10 cellular contexts compared by ENCODE assay signal in the genomic region with DNA sequence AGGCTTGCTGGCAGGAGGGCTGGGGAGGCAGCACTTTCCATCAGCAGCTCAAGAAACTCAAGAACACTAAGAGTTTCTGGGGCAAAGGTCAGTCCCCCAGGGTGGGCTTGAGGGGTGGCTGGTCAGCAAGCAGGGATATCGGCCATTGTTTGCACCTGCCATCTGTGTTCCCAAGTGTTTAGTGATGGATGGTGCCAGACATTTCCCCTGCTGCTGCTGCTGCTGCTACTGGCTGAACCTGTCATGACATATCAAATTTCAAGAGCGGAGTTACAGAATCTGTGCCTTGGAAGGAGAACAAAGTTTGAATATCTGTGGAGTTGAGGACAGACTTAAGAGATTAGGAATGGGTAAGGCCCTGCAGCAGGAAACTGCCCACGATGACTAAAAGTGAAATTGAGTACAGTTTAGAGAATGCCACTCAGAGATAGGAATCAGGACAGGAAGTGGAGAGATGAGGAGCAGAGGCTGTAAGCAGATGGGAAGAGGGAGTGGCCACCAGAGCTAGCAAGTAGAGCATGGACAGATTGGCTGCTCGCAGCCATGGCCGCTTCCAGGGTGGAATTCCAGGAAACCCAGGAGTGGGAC. TPM values are rescaled to one million over a fixed set of nuclear protein-coding genes. Genes with fewer than 3 reads are reported as not detected.
DNase-seq lines count a peak whose midpoint lies in the region; ATAC-seq and TF ChIP-seq lines count a peak whose summit lies in the region.
"Had no signal": no experiment of that assay in that cellular context is flagged by ENCODE, and none has a peak within 500 bp of the region (broad histone marks: within the 10 kb centered on the region; RNA-seq: fewer than 3 reads in every experiment).

No MANE protein-coding gene starts in this region.

- ATAC-seq in gastrocnemius medialis (peak; percentile 69 to 81), HG03108 (IDR thresholded peaks at IDR 0.05; ENCODE audit: unreplicated experiment) (no peak)

- TF ChIP-seq CTCF in gastrocnemius medialis (IDR thresholded peaks at IDR 0.05 in 4 of 5, conservative IDR thresholded peaks at IDR 0.05 in 1 of 5): no peak

- intact Hi-C loops in gastrocnemius medialis (cut with DNase I; ENCODE audit: low total_unique reads): no loop called here

- H3K9me3 ChIP-seq in gastrocnemius medialis: no peaks in the 10 kb centered on the region
- H3K9me3 ChIP-seq: A549 had no signal

- no peak overlapping the region for H3K4me3 ChIP-seq in gastrocnemius medialis
- H3K4me3 ChIP-seq: A549 had no signal

- no peaks in the 10 kb centered on the region for H3K4me1 ChIP-seq in gastrocnemius medialis
- H3K4me1 ChIP-seq: A549 had no signal

- no peaks in the 10 kb centered on the region for H3K36me3 ChIP-seq in gastrocnemius medialis

- no peak overlapping the region for H3K27ac ChIP-seq in gastrocnemius medialis
- H3K27ac ChIP-seq: A549 had no signal

- DNase-seq in NCI-H1092 treated with DMSO at 0.1 percent for 48 hours (lab: John Stamatoyannopoulos, UW): peak; percentile 43
- DNase-seq in NCI-H1092 (lab: John Stamatoyannopoulos, UW): no peak
- peak; percentile 53 to 82 for DNase-seq in NCI-H524 (lab: John Stamatoyannopoulos, UW)
- peak; percentile 3 for DNase-seq in dermis blood vessel endothelial cell
- no peak for DNase-seq in gastrocnemius medialis
- no peak for DNase-seq in SIG-M5 treated with dmso at 0.1 percent for 504 hours (lab: John Stamatoyannopoulos, UW; ENCODE audit: unreplicated experiment)
- no peak for DNase-seq in nucleus accumbens (lab: John Stamatoyannopoulos, UW)
- DNase-seq: NCI-H2227 treated with DMSO at 0.1 percent for 48 hours had no signal

- in situ Hi-C loops in gastrocnemius medialis (cut with MboI; ENCODE audit: low sequenced_read_pairs in 4 of 4): no loop called here

- TF ChIP-seq POLR2A in gastrocnemius medialis (IDR thresholded peaks at IDR 0.05): no peak

- H3K27me3 ChIP-seq in gastrocnemius medialis: no peaks in the 10 kb centered on the region

RNA-seq across cellular contexts. Expression of gene PPP1R3C, which starts 39.2 kb away (rescaled TPM):
- 0.51 TPM in 2 replicates for total RNA-seq in dermis blood vessel endothelial cell
- 10 to 100 TPM in 3 of 4 donors, 1 to 10 TPM in 1; 6.6 to 90.7 (median 65.5) TPM for total RNA-seq in gastrocnemius medialis

Comparison
In these comparisons a context has a peak if more than half of its experiments do, and no peak if none do; other contexts are left out.
1. DNase-seq: peak in NCI-H1092 treated with DMSO at 0.1 percent for 48 hours (single experiment), NCI-H524 (2 of 2) and dermis blood vessel endothelial cell (single experiment); none in NCI-H1092 (single experiment), gastrocnemius medialis (0 of 2), SIG-M5 treated with dmso at 0.1 percent for 504 hours (single experiment) and nucleus accumbens (0 of 56).